In the genomic region with DNA sequence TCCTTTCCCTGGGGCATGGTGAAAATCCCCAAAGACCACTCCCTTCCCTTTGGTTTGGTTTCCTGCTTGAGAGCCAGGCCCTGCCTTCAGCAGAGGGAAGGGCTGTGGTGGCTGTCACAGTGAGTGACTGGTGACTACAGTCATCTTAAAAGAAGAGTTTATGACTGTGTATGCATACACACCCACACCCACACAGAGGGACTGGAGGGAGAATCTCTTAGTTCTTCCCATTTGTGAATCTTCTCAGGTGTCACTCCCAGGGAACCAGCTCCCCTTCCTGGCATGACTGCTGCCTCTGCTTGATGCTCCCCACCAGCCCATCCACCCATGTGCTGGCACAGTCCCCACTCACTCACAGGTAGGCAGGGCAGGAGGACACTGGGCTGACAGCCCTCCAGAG, we compare ENCODE assay signal across 17 cellular contexts.
"Had no signal": no experiment of that assay in that cellular context is flagged by ENCODE, and none has a peak within 500 bp of the region (broad histone marks: within the 10 kb centered on the region; RNA-seq: fewer than 3 reads in every experiment).

No MANE protein-coding gene starts in this region.

- H3K4me3 Mint-ChIP-seq: activated B cell treated with CpG ODN at 0.5 μM for 24 hours; T-helper 2 cell treated with Interferon-gamma antibody and Interleukin-4, amounts not matched to agents 5 μg/mL and 100 μg/mL, for 36 hours had no signal

- H3K27me3 ChIP-seq: ovary had no signal

- H3K27ac ChIP-seq: adrenal gland, gastrocnemius medialis, heart right ventricle, lower lobe of right lung, ovary, tibial artery, uterus had no signal

- ATAC-seq: gastrocnemius medialis, heart right ventricle, lower lobe of right lung, sciatic nerve had no signal

- H3K9me3 Mint-ChIP-seq: activated B cell treated with CpG ODN at 0.5 μM for 24 hours; neural crest cell; T-helper 2 cell treated with Interferon-gamma antibody and Interleukin-4, amounts not matched to agents 5 μg/mL and 100 μg/mL, for 36 hours had no signal

- H3K4me3 ChIP-seq: adrenal gland, gastrocnemius medialis, heart right ventricle, lower lobe of right lung, ovary, tibial artery, uterus had no signal

- FAIRE-seq: colon had no signal

- H3K36me3 ChIP-seq: adrenal gland, gastrocnemius medialis, heart right ventricle, lower lobe of right lung, ovary, tibial artery, uterus had no signal

- H3K27ac Mint-ChIP-seq: activated B cell treated with CpG ODN at 0.5 μM for 24 hours; T-helper 2 cell treated with Interferon-gamma antibody and Interleukin-4, amounts not matched to agents 5 μg/mL and 100 μg/mL, for 36 hours had no signal

- DNase-seq: activated B cell treated with CpG ODN at 0.5 μM for 24 hours; activated CD4-positive, alpha-beta T cell treated with anti-CD3 and anti-CD28 coated beads, Interleukin-2, amount 50 U/mL, for 48 hours; activated naive CD4-positive, alpha-beta T cell treated with Interleukin-2 at 50 U/mL for 16 hours; adrenal gland; erythroblast; gastrocnemius medialis; heart right ventricle; lower lobe of right lung; midbrain; ovary; stimulated activated naive CD4-positive, alpha-beta T cell; tibial artery; uterus had no signal

- H3K9me3 ChIP-seq: adrenal gland, gastrocnemius medialis, heart right ventricle, lower lobe of right lung, ovary, tibial artery, uterus had no signal
